ENCODE assay signal across 9 cellular contexts in the genomic region with DNA sequence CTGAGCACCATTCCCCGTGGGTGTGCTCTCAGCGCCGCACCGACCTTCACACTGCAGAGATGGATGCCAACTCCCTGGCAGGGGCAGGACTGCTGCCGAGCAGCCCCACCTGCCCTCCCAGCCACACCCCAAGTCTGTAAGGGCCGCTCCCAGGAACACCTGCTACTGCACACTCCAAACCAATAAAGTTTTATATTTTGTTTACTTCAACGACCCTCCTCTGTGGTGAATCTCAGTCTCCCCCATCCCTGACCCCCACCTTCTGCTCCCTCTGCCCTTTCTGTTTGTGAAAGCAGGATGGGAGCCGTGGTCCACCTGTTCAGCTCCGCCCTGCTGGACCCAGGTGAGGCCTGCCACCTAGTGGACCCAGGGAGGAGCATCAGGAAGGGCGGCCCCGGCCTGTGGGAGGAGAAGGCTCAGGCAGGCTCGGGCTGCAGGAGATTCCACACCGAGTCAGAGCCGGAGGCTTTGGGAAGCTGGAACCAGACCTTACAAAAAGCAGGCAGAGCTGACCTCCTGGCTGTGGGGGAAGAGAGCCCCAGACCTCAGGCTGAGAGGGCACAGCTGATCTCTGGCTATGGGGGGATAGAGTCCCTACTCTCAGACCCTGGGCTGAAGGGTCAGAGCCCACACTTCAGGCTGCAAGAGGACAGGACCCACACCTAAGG. TPM values are rescaled to one million over a fixed set of nuclear protein-coding genes. Genes with fewer than 3 reads are reported as not detected.
A peak's percentile ranks its signal among the peaks of the same experiment; 100 is the strongest.
DNase-seq lines count a peak whose midpoint lies in the region; ATAC-seq and TF ChIP-seq lines count a peak whose summit lies in the region.
"Had no signal": no experiment of that assay in that cellular context is flagged by ENCODE, and none has a peak within 500 bp of the region (broad histone marks: within the 10 kb centered on the region; RNA-seq: fewer than 3 reads in every experiment).

No MANE protein-coding gene starts in this region.

- H3K27ac Mint-ChIP-seq in chondrocyte (ENCODE audit: unreplicated experiment) = no peak overlapping the region

- H3K36me3 ChIP-seq in right lobe of liver = no peaks in the 10 kb centered on the region

- no peak overlapping the region for H3K4me3 Mint-ChIP-seq in chondrocyte (ENCODE audit: unreplicated experiment)

- DNase-seq in D341Med (ENCODE audit: low spot score) = peak; percentile 91
- DNase-seq in NCI-H2227 treated with DMSO at 0.1 percent for 48 hours (lab: John Stamatoyannopoulos, UW) = peak; percentile 64
- DNase-seq in activated CD4-positive, alpha-beta T cell treated with anti-CD3 and anti-CD28 coated beads for 24 hours (ENCODE audit: low read depth in 2 of 2) = peak; percentile 25 to 58
- DNase-seq in chondrocyte (ENCODE audit: low spot score) = no peak
- DNase-seq in right lobe of liver = peak; percentile 87 to 90 (median 88)
- peak; percentile 18 to 42 (median 35) for DNase-seq in stimulated activated CD4-positive, alpha-beta T cell treated with anti-CD3 and anti-CD28 coated beads, TNF-alpha, amount 100 ng/mL, for 1 hour (ENCODE audit: low read depth in 3 of 3, low spot score in 1 of 3)

- H3K4me1 Mint-ChIP-seq in chondrocyte (ENCODE audit: low read depth) = peaks cover 11% of the 10 kb centered on the region

- intact Hi-C loops in right lobe of liver (cut with DNase I) = no loop called here

- peaks cover 0 to 23% (median 10%) of the 10 kb centered on the region in 4 donors for H3K4me1 ChIP-seq in right lobe of liver

- H3K4me3 ChIP-seq in right lobe of liver = no peak overlapping the region

- peaks cover 2% of the 10 kb centered on the region for H3K36me3 Mint-ChIP-seq in chondrocyte (ENCODE audit: low read depth)

- H3K27me3 Mint-ChIP-seq in chondrocyte (ENCODE audit: low read depth) = no peaks in the 10 kb centered on the region

- 7% methylated on average over 7 of the region's 14 CpGs for WGBS in right lobe of liver (ENCODE audit: insufficient coverage, low coverage, low lambda C conversion rate, missing lambda C conversion rate)

- TF ChIP-seq POLR2A in right lobe of liver (IDR thresholded peaks at IDR 0.05) = no peak

- H3K9me3 Mint-ChIP-seq in chondrocyte (ENCODE audit: low read depth) = no peaks in the 10 kb centered on the region

- no peaks in the 10 kb centered on the region for H3K27me3 ChIP-seq in right lobe of liver

- peak overlapping the region in 1 of 3 donors; percentile 62 for H3K27ac ChIP-seq in right lobe of liver

- TF ChIP-seq CTCF in chondrocyte (IDR thresholded peaks at IDR 0.05) (peak; percentile 88), right lobe of liver (IDR thresholded peaks at IDR 0.05) (peak; percentile 84 to 89 (median 88))

- H3K9me3 ChIP-seq in right lobe of liver = no peaks in the 10 kb centered on the region

- peak; percentile 48 for ATAC-seq in HG02571 (IDR thresholded peaks at IDR 0.05; ENCODE audit: unreplicated experiment)
- peak; percentile 81 to 88 (median 84) for ATAC-seq in right lobe of liver
- ATAC-seq in HG03460 (IDR thresholded peaks at IDR 0.05; ENCODE audit: unreplicated experiment) = no peak

RNA-seq across cellular contexts. Expression of a gene that starts 1.0 kb away (rescaled TPM):
- total RNA-seq in chondrocyte (not detected in 3 replicates), right lobe of liver (10 to 100 TPM; 15.8 to 33.5 (median 19.1) TPM)
- total RNA-seq: T-helper 2 cell treated with Interferon-gamma antibody and Interleukin-4, amounts not matched to agents 100 ng/mL and 5 ng/mL, for 36 hours had no signal

RNA-seq across cellular contexts. Expression of a gene that starts 5.3 kb away (rescaled TPM):
- 0.90 to 1.9 TPM (median 1.3 TPM) in 3 replicates for total RNA-seq in chondrocyte
- 10 to 100 TPM in 1 of 6 experiments, 1 to 10 TPM in 4, under 1 TPM in 1; 0.69 to 11.6 (median 3.2) TPM for total RNA-seq in right lobe of liver

RNA-seq across cellular contexts. Expression of a gene that starts 17.3 kb away (rescaled TPM):
- 191 to 492 TPM (median 490 TPM) in 3 replicates for total RNA-seq in chondrocyte
- 10 to 100 TPM in 1 of 6 experiments, 1 to 10 TPM in 5; 4.0 to 13.1 (median 6.0) TPM for total RNA-seq in right lobe of liver
- total RNA-seq: T-helper 2 cell treated with Interferon-gamma antibody and Interleukin-4, amounts not matched to agents 100 ng/mL and 5 ng/mL, for 36 hours had no signal

RNA-seq across cellular contexts. Expression of a gene that starts 57.2 kb away (rescaled TPM):
- total RNA-seq in chondrocyte (63.6 to 68.3 TPM (median 66.0 TPM) in 3 replicates), right lobe of liver (10 to 100 TPM; 15.6 to 27.9 (median 20.2) TPM)

Comparison
In these comparisons a context has a peak if more than half of its experiments do, and no peak if none do; other contexts are left out.
1. RNA of a gene that starts 1.0 kb away (total RNA-seq): 15.8 to 33.5 TPM in right lobe of liver; not detected in chondrocyte; every median in the first group is over 10 times any median in the second.
2. RNA of a gene that starts 17.3 kb away (total RNA-seq): 191 to 492 TPM in chondrocyte; 4.0 to 13.1 TPM in right lobe of liver; every median in the first group is over 10 times any median in the second.